In the genomic region with DNA sequence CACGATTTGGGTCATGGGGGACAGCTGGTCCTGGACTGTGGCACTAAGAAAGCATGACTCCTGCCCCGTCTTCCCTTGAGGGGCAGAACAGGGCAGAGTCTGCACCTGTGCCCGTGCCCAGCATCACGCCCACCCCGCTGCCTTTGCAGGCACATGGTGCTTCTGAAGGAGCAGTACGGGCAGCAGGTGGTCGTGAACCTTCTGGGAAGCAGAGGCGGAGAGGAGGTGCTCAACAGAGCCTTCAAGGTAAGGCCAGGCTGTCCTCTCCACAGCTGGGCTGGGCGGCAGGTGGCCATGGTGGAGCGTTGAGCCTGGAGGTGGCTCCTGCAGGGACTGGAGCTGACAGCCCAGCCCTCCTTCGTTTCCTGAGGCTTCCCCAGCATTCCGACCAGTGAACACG, we compare ENCODE assay signal across 2 cellular contexts.
TF ChIP-seq lines count a peak whose summit lies in the region.

No MANE protein-coding gene starts in this region.

TF ChIP-seq in IMR-90, 13 proteins besides CTCF, POLR2A, EP300 and RAD21:
- TF ChIP-seq MXI1 (IDR thresholded peaks at IDR 0.05; ENCODE audit: borderline replicate concordance, low read depth, low read length) (no peak), RFX5 (IDR thresholded peaks at IDR 0.05; ENCODE audit: low read depth, low read length) (no peak), RCOR1 (IDR thresholded peaks at IDR 0.05; ENCODE audit: insufficient replicate concordance, low read length) (no peak), MAFK (IDR thresholded peaks at IDR 0.05; ENCODE audit: low read depth, low read length) (no peak), CHD1 (IDR thresholded peaks at IDR 0.05; ENCODE audit: low read depth, low read length) (no peak)
TF ChIP-seq in IMR-90: peak in this region for 0.

TF ChIP-seq in endothelial cell of umbilical vein, 7 proteins besides CTCF, POLR2A, EP300 and RAD21:
- no peak for TF ChIP-seq JUN (IDR thresholded peaks at IDR 0.05; ENCODE audit: borderline replicate concordance, insufficient read depth, insufficient read length, low read depth)
- no peak for TF ChIP-seq EZH2 (IDR thresholded peaks at IDR 0.05; ENCODE audit: borderline replicate concordance, low read depth, low read length, severe bottlenecking)
- no peak for TF ChIP-seq POLR2AphosphoS5 (IDR thresholded peaks at IDR 0.05; ENCODE audit: insufficient read depth, low read depth, low read length)
- no peak for TF ChIP-seq FOS (IDR thresholded peaks at IDR 0.05; ENCODE audit: borderline replicate concordance, insufficient read depth, low read length)
- TF ChIP-seq MYC (IDR thresholded peaks at IDR 0.05; ENCODE audit: low read depth, low read length): no peak
- no peak for TF ChIP-seq GATA2 (IDR thresholded peaks at IDR 0.05; ENCODE audit: insufficient read depth, insufficient read length, low read depth, low read length)
- TF ChIP-seq, protein P1, sequence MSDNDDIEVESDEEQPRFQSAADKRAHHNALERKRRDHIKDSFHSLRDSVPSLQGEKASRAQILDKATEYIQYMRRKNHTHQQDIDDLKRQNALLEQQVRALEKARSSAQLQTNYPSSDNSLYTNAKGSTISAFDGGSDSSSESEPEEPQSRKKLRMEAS (IDR thresholded peaks at IDR 0.05; ENCODE audit: insufficient read depth, insufficient read length): no peak
TF ChIP-seq in endothelial cell of umbilical vein: peak in this region for 0.
